In the genomic region with DNA sequence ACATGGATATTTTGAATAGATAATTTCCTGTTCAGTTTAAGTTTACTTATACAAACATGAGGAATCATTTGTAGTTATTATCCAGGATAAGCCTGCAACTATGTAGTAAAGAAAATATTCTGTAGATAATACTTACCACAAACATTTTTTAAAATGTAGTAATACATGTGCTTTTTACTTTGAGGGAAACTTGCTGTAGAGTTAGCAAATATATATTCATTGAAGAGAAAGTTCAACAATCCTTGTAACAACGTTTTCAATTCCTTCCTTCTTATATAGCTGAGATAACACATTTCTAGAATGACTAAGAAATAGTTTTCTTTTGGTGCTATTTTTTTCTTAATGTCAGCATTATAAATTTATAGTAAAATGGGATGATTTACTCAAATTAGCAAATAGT, we compare ENCODE assay signal across 1 cellular context.
TF ChIP-seq lines count a peak whose summit lies in the region.

No MANE protein-coding gene starts in this region.

TF ChIP-seq in IMR-90, 13 proteins besides CTCF, POLR2A, EP300 and RAD21:
- TF ChIP-seq CEBPB (IDR thresholded peaks at IDR 0.05; ENCODE audit: low read depth, low read length) (0 out of 2 replicates have a peak, but pooled peaks have one; percentile 1), MAFK (IDR thresholded peaks at IDR 0.05; ENCODE audit: low read depth, low read length) (peak; percentile 74), MAZ (IDR thresholded peaks at IDR 0.05; ENCODE audit: borderline replicate concordance, low read depth, low read length) (no peak), SMC3 (IDR thresholded peaks at IDR 0.05; ENCODE audit: low read depth, low read length) (no peak)
